8 cellular contexts compared by ENCODE assay signal in the genomic region with DNA sequence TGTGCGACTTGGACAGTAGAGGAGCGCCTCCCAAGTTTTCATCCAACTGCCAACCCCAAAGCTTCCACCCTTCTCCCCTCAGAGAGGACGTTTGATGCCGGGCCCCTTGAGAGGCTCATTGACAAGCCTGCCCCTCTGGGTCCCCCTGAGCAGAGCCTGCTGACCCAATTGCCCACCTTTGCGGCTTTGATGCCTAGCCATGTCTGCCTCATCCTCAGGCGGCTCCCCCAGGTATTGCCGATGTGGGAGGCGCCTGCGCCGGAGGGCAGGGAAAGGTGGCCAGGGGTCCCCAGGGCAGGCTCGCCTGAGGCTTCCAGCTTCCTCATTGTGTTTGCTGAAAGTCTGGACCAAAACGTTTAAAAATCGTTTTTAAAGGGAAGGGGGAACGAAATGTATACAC. TPM values are rescaled to one million over a fixed set of nuclear protein-coding genes. Genes with fewer than 3 reads are reported as not detected.
A peak's percentile ranks its signal among the peaks of the same experiment; 100 is the strongest.
DNase-seq lines count a peak whose midpoint lies in the region; ATAC-seq and TF ChIP-seq lines count a peak whose summit lies in the region.

No MANE protein-coding gene starts in this region.

- H3K36me3 ChIP-seq in HUES48 (ENCODE audit: control insufficient read depth, insufficient read depth, low read length) (peaks cover 8% of the 10 kb centered on the region; the same call in 1 of the 2 replicates), breast epithelium (no peaks in the 10 kb centered on the region), mucosa of stomach (ENCODE audit: control insufficient read depth, insufficient read depth, low read length) (no peaks in the 10 kb centered on the region)

- no peak for DNase-seq in breast epithelium (ENCODE audit: low spot score in 2 of 2)

- no peaks in the 10 kb centered on the region for H3K9me3 ChIP-seq in HUES48 (ENCODE audit: control insufficient read depth, insufficient read depth, low read length)
- no peaks in the 10 kb centered on the region for H3K9me3 ChIP-seq in breast epithelium
- no peaks in the 10 kb centered on the region for H3K9me3 ChIP-seq in mucosa of stomach (ENCODE audit: control insufficient read depth, low read length)

- H3K4me1 ChIP-seq in HUES48 (ENCODE audit: control insufficient read depth, insufficient read depth, low read length) (peaks cover 8% of the 10 kb centered on the region; the same call in 1 of the 2 replicates), breast epithelium (peaks cover 5 to 7% of the 10 kb centered on the region in 2 donors), mucosa of stomach (ENCODE audit: control insufficient read depth, insufficient read depth, low read length) (peaks cover 4% of the 10 kb centered on the region)

- intact Hi-C loops in breast epithelium (cut with DNase I; ENCODE audit: low total_unique reads) = no loop called here

- ATAC-seq in HG02884 (IDR thresholded peaks at IDR 0.05; ENCODE audit: unreplicated experiment) = no peak
- no peak for ATAC-seq in GM18498 (IDR thresholded peaks at IDR 0.05; ENCODE audit: unreplicated experiment)
- ATAC-seq in GM18520 (IDR thresholded peaks at IDR 0.05; ENCODE audit: unreplicated experiment) = no peak
- ATAC-seq in HG03521 (IDR thresholded peaks at IDR 0.05; ENCODE audit: unreplicated experiment) = no peak

- peak overlapping the region; percentile 82 for H3K4me3 ChIP-seq in HUES48 (ENCODE audit: low read depth, low read length)
- peak overlapping the region; percentile 78 to 83 (median 80) for H3K4me3 ChIP-seq in breast epithelium
- peak overlapping the region; percentile 31 for H3K4me3 ChIP-seq in mucosa of stomach (ENCODE audit: low read length)

- H3K9ac ChIP-seq in HUES48 (ENCODE audit: low read depth, low read length) = no peak overlapping the region
- peak overlapping the region; percentile 64 for H3K9ac ChIP-seq in mucosa of stomach (ENCODE audit: low read length)

- H3K27me3 ChIP-seq in HUES48 (ENCODE audit: control insufficient read depth, insufficient read depth, low read length) (peaks cover 70% of the 10 kb centered on the region), breast epithelium (no peaks in the 10 kb centered on the region), mucosa of stomach (ENCODE audit: control insufficient read depth, insufficient read depth, low read length) (no peaks in the 10 kb centered on the region)

- TF ChIP-seq CTCF in 22Rv1 (IDR thresholded peaks at IDR 0.05) (no peak), breast epithelium (IDR thresholded peaks at IDR 0.05) (no peak)

- TF ChIP-seq POLR2A in breast epithelium (IDR thresholded peaks at IDR 0.05) = no peak

- peak overlapping the region; percentile 93; the same call in 1 of the 2 replicates for H3K27ac ChIP-seq in 22Rv1
- H3K27ac ChIP-seq in HUES48 (ENCODE audit: low read depth, low read length) = peak overlapping the region; percentile 28
- H3K27ac ChIP-seq in breast epithelium = no peak overlapping the region

RNA-seq across cellular contexts. Expression of a gene that starts 1.4 kb away (rescaled TPM):
- total RNA-seq in breast epithelium = 10 to 100 TPM; 23.1 to 27.9 (median 25.1) TPM

RNA-seq across cellular contexts. Expression of a gene that starts 36.5 kb away (rescaled TPM):
- 10 to 100 TPM; 19.8 to 47.5 (median 30.5) TPM for total RNA-seq in breast epithelium

RNA-seq across cellular contexts. Expression of a gene that starts 47.3 kb away (rescaled TPM):
- 10 to 100 TPM; 22.9 to 31.9 (median 26.7) TPM for total RNA-seq in breast epithelium

Comparison
In these comparisons a context has a peak if more than half of its experiments do, and no peak if none do; other contexts are left out.
1. H3K27ac ChIP-seq: peak in 22Rv1 (single experiment) and HUES48 (single experiment); none in breast epithelium (0 of 2).
2. H3K4me3 ChIP-seq: peak in every context shown above with its lines; median percentile 82 in HUES48; 80 in breast epithelium; 31 in mucosa of stomach.